Comparison of ENCODE assay signal across 8 cellular contexts in genomic region chr20:1185316-1185741, GRCh38. TPM values are rescaled to one million over a fixed set of nuclear protein-coding genes. Genes with fewer than 3 reads are reported as not detected.
DNase-seq lines count a peak whose midpoint lies in the region; ATAC-seq and TF ChIP-seq lines count a peak whose summit lies in the region.

No MANE protein-coding gene starts in this region.

- DNase-seq in H7, result peak; percentile 90
- no peak for DNase-seq in RWPE2 (ENCODE audit: low spot score)
- no peak for DNase-seq in fibroblast of the aortic adventitia (ENCODE audit: low read depth)
- no peak for DNase-seq in SIG-M5 (lab: John Stamatoyannopoulos, UW)
- no peak for DNase-seq in mucosa of gallbladder (ENCODE audit: low spot score)
- no peak for DNase-seq in mesenteric fat pad (ENCODE audit: low spot score)
- no peak for DNase-seq in NCI-H2107 (lab: John Stamatoyannopoulos, UW)

- H3K27me3 ChIP-seq in H7 (ENCODE audit: control insufficient read depth, insufficient read depth, low read length), result peaks cover 35% of the 10 kb centered on the region
- H3K27me3 ChIP-seq in RWPE2 (ENCODE audit: insufficient read depth, poor library complexity, severe bottlenecking), result peaks cover 36% of the 10 kb centered on the region
- peaks cover 65% of the 10 kb centered on the region for H3K27me3 ChIP-seq in skeletal muscle satellite cell (ENCODE audit: control insufficient read depth, insufficient read depth, low read length)

- H3K27ac ChIP-seq in RWPE2 (ENCODE audit: poor library complexity, severe bottlenecking), result no peak overlapping the region

- H3K36me3 ChIP-seq in H7 (replicated peaks; ENCODE audit: control insufficient read depth, insufficient read depth, low read length) (no peaks in the 10 kb centered on the region), RWPE2 (ENCODE audit: low read depth) (no peaks in the 10 kb centered on the region), skeletal muscle satellite cell (ENCODE audit: insufficient read depth, low read length) (no peaks in the 10 kb centered on the region)

- H3K4me2 ChIP-seq in skeletal muscle satellite cell (ENCODE audit: low read length), result peak overlapping the region; percentile 70

- H3K9me3 ChIP-seq in RWPE2 (ENCODE audit: severe bottlenecking), result no peaks in the 10 kb centered on the region
- no peaks in the 10 kb centered on the region for H3K9me3 ChIP-seq in skeletal muscle satellite cell (replicated peaks; ENCODE audit: low read length)

- no peak overlapping the region for H3K9ac ChIP-seq in skeletal muscle satellite cell (ENCODE audit: low read depth, low read length)

- peak overlapping the region; percentile 57 for H3K4me3 ChIP-seq in H7 (ENCODE audit: insufficient read depth, low read depth, low read length)
- peak overlapping the region; percentile 26 for H3K4me3 ChIP-seq in RWPE2 (ENCODE audit: severe bottlenecking)
- peak overlapping the region; percentile 44 for H3K4me3 ChIP-seq in fibroblast of the aortic adventitia (ENCODE audit: low read depth, low read length)
- peak overlapping the region; percentile 57 for H3K4me3 ChIP-seq in skeletal muscle satellite cell (ENCODE audit: low read length)

- TF ChIP-seq CTCF in RWPE2 (IDR thresholded peaks at IDR 0.05; ENCODE audit: poor library complexity, severe bottlenecking), result no peak
- TF ChIP-seq CTCF in fibroblast of the aortic adventitia (IDR thresholded peaks at IDR 0.05; ENCODE audit: insufficient read depth, low read length), result no peak

- H3K4me1 ChIP-seq in RWPE2 (ENCODE audit: insufficient read depth, poor library complexity, severe bottlenecking), result no peaks in the 10 kb centered on the region
- H3K4me1 ChIP-seq in skeletal muscle satellite cell (ENCODE audit: control insufficient read depth, insufficient read depth, low read length), result no peaks in the 10 kb centered on the region

- peak; percentile 24 for ATAC-seq in RWPE2 (ENCODE audit: low read depth)

RNA-seq across cellular contexts. Expression of gene TMEM74B, which starts 0.5 kb away (rescaled TPM):
- total RNA-seq in H7 (2014; rRNA removed; shearing (Covaris generic)), result 4.1 and 5.9 TPM in 2 replicates
- not detected in 2 replicates for total RNA-seq in fibroblast of the aortic adventitia (ENCODE audit: low replicate concordance)
- total RNA-seq in skeletal muscle satellite cell (2012; rRNA removed), result not detected in 2 replicates
- 2.0 TPM for total RNA-seq in mucosa of gallbladder
- total RNA-seq in mesenteric fat pad, result 0.42 TPM

RNA-seq across cellular contexts. Expression of gene C20orf202, which starts 17.9 kb away (rescaled TPM):
- 0.26 TPM in 1 of 2 replicates, not detected in the other for total RNA-seq in H7 (2014; rRNA removed; shearing (Covaris generic))
- total RNA-seq in fibroblast of the aortic adventitia (ENCODE audit: low replicate concordance) (0.09 TPM in 1 of 2 replicates, not detected in the other), mucosa of gallbladder (0.66 TPM), mesenteric fat pad (0.32 TPM)
- not detected in 2 replicates for total RNA-seq in skeletal muscle satellite cell (2012; rRNA removed)

RNA-seq across cellular contexts. Expression of gene RAD21L1, which starts 40.5 kb away (rescaled TPM):
- total RNA-seq in H7 (2014; rRNA removed; shearing (Covaris generic)), result not detected in 2 replicates
- total RNA-seq in fibroblast of the aortic adventitia (ENCODE audit: low replicate concordance) (not detected in 2 replicates), mucosa of gallbladder (not detected), mesenteric fat pad (not detected)
- total RNA-seq in skeletal muscle satellite cell (2012; rRNA removed), result not detected in 2 replicates
